In genomic region chr12:2306686-2307249, GRCh38 we compare ENCODE assay signal across 2 cellular contexts.
TF ChIP-seq lines count a peak whose summit lies in the region.

No MANE protein-coding gene starts in this region.

TF ChIP-seq in IMR-90, 13 proteins besides CTCF, POLR2A, EP300 and RAD21:
- TF ChIP-seq CEBPB (IDR thresholded peaks at IDR 0.05; ENCODE audit: low read depth, low read length), result no peak
- TF ChIP-seq, protein P1, sequence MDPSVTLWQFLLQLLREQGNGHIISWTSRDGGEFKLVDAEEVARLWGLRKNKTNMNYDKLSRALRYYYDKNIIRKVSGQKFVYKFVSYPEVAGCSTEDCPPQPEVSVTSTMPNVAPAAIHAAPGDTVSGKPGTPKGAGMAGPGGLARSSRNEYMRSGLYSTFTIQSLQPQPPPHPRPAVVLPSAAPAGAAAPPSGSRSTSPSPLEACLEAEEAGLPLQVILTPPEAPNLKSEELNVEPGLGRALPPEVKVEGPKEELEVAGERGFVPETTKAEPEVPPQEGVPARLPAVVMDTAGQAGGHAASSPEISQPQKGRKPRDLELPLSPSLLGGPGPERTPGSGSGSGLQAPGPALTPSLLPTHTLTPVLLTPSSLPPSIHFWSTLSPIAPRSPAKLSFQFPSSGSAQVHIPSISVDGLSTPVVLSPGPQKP (IDR thresholded peaks at IDR 0.05; ENCODE audit: borderline replicate concordance, low read depth, low read length), result no peak
- no peak for TF ChIP-seq MAFK (IDR thresholded peaks at IDR 0.05; ENCODE audit: low read depth, low read length)
- no peak for TF ChIP-seq NFE2L2 (IDR thresholded peaks at IDR 0.05; ENCODE audit: low read depth, low read length)
- TF ChIP-seq CHD1 (IDR thresholded peaks at IDR 0.05; ENCODE audit: low read depth, low read length), result no peak
- no peak for TF ChIP-seq FOS (IDR thresholded peaks at IDR 0.05; ENCODE audit: low read depth, low read length)
- TF ChIP-seq RCOR1 (IDR thresholded peaks at IDR 0.05; ENCODE audit: insufficient replicate concordance, low read length), result no peak
- no peak for TF ChIP-seq USF2 (IDR thresholded peaks at IDR 0.05; ENCODE audit: low read depth, low read length)
- no peak for TF ChIP-seq MAZ (IDR thresholded peaks at IDR 0.05; ENCODE audit: borderline replicate concordance, low read depth, low read length)
- no peak for TF ChIP-seq MXI1 (IDR thresholded peaks at IDR 0.05; ENCODE audit: borderline replicate concordance, low read depth, low read length)
- TF ChIP-seq BHLHE40 (IDR thresholded peaks at IDR 0.05; ENCODE audit: low read depth, low read length), result no peak
- no peak for TF ChIP-seq RFX5 (IDR thresholded peaks at IDR 0.05; ENCODE audit: low read depth, low read length)
- no peak for TF ChIP-seq SMC3 (IDR thresholded peaks at IDR 0.05; ENCODE audit: low read depth, low read length)

TF ChIP-seq in WTC11, 78 proteins besides CTCF, POLR2A, EP300 and RAD21:
- TF ChIP-seq, protein P2, sequence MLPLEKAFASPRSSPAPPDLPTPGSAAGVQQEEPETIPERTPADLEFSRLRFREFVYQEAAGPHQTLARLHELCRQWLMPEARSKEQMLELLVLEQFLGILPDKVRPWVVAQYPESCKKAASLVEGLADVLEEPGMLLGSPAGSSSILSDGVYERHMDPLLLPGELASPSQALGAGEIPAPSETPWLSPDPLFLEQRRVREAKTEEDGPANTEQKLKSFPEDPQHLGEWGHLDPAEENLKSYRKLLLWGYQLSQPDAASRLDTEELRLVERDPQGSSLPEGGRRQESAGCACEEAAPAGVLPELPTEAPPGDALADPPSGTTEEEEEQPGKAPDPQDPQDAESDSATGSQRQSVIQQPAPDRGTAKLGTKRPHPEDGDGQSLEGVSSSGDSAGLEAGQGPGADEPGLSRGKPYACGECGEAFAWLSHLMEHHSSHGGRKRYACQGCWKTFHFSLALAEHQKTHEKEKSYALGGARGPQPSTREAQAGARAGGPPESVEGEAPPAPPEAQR (CRISPR knock-in tag; IDR thresholded peaks at IDR 0.05), result no peak
- peak; percentile 59; the same call in 1 of the 2 replicates for TF ChIP-seq TP53 (CRISPR knock-in tag; IDR thresholded peaks at IDR 0.05)
